ENCODE assay signal across 8 cellular contexts in genomic region chr2:38535745-38536506, GRCh38.
DNase-seq lines count a peak whose midpoint lies in the region; TF ChIP-seq lines count a peak whose summit lies in the region.

No MANE protein-coding gene starts in this region.

- H3K27me3 ChIP-seq in DOHH2 (ENCODE audit: control insufficient read depth, low read length) = no peaks in the 10 kb centered on the region
- H3K27me3 ChIP-seq in iPS-18a (ENCODE audit: control insufficient read depth, insufficient read depth, low read length) = peaks cover 14% of the 10 kb centered on the region
- no peaks in the 10 kb centered on the region for H3K27me3 ChIP-seq in skeletal muscle satellite cell (ENCODE audit: control insufficient read depth, insufficient read depth, low read length)

- H3K4me2 ChIP-seq in DOHH2 (ENCODE audit: low read length) = peak overlapping the region; percentile 76
- H3K4me2 ChIP-seq in skeletal muscle satellite cell (ENCODE audit: low read length) = peak overlapping the region; percentile 93

- H4K20me1 ChIP-seq in DOHH2 (ENCODE audit: control insufficient read depth, insufficient read depth, low read depth, low read length) = no peaks in the 10 kb centered on the region

- H3K4me3 ChIP-seq in DOHH2 (ENCODE audit: low read length) (peak overlapping the region; percentile 67), astrocyte of the spinal cord (ENCODE audit: low read depth, low read length) (peak overlapping the region; percentile 51), iPS-18a (ENCODE audit: low read length) (peak overlapping the region; percentile 67), skeletal muscle satellite cell (ENCODE audit: low read length) (peak overlapping the region; percentile 68)

- DNase-seq in H4 (ENCODE audit: low spot score) (peak; percentile 51), NAMALWA (ENCODE audit: low spot score) (peak; percentile 76), T1000 (lab: John Stamatoyannopoulos, UW) (peak; percentile 47), astrocyte of the spinal cord (ENCODE audit: low read depth, low spot score) (peak; percentile 55), putamen (ENCODE audit: low spot score) (no peak)

- H3K79me2 ChIP-seq in DOHH2 (ENCODE audit: control insufficient read depth, low read length) = no peaks in the 10 kb centered on the region

- TF ChIP-seq CTCF in DOHH2 (IDR thresholded peaks at IDR 0.05; ENCODE audit: low read depth, low read length, poor library complexity, severe bottlenecking) (peak; percentile 83), astrocyte of the spinal cord (IDR thresholded peaks at IDR 0.05; ENCODE audit: low read depth, low read length) (peak; percentile 77)

- no peaks in the 10 kb centered on the region for H3K9me2 ChIP-seq in DOHH2 (replicated peaks; ENCODE audit: control insufficient read depth, low read length)

- H3K27ac ChIP-seq in DOHH2 (ENCODE audit: low read depth, low read length) (no peak overlapping the region), iPS-18a (ENCODE audit: low read length) (no peak overlapping the region)

- in situ Hi-C loops in astrocyte of the spinal cord (cut with HindIII; ENCODE audit: low sequenced_read_pairs) = no loop called here

- H3K4me1 ChIP-seq in DOHH2 (ENCODE audit: control insufficient read depth, low read length) = peaks cover 53% of the 10 kb centered on the region
- H3K4me1 ChIP-seq in iPS-18a (ENCODE audit: control insufficient read depth, low read depth, low read length) = no peaks in the 10 kb centered on the region
- H3K4me1 ChIP-seq in skeletal muscle satellite cell (ENCODE audit: control insufficient read depth, insufficient read depth, low read length) = no peaks in the 10 kb centered on the region

- H3F3A ChIP-seq in DOHH2 (ENCODE audit: control insufficient read depth, insufficient read depth) = peaks cover 4% of the 10 kb centered on the region

- H3K36me3 ChIP-seq in DOHH2 (ENCODE audit: control insufficient read depth, low read length) = no peaks in the 10 kb centered on the region
- H3K36me3 ChIP-seq in iPS-18a (ENCODE audit: control insufficient read depth, low read depth, low read length) = no peaks in the 10 kb centered on the region
- no peaks in the 10 kb centered on the region for H3K36me3 ChIP-seq in skeletal muscle satellite cell (ENCODE audit: insufficient read depth, low read length)

- H3K9me3 ChIP-seq in DOHH2 (ENCODE audit: control insufficient read depth, insufficient read depth, low read length) (no peaks in the 10 kb centered on the region), iPS-18a (ENCODE audit: control insufficient read depth, low read depth, low read length) (no peaks in the 10 kb centered on the region), skeletal muscle satellite cell (replicated peaks; ENCODE audit: low read length) (no peaks in the 10 kb centered on the region)

- H3K9ac ChIP-seq in iPS-18a (ENCODE audit: low read length) (peak overlapping the region; percentile 24), skeletal muscle satellite cell (ENCODE audit: low read depth, low read length) (peak overlapping the region; percentile 55)
